8 cellular contexts compared by ENCODE assay signal in the genomic region with DNA sequence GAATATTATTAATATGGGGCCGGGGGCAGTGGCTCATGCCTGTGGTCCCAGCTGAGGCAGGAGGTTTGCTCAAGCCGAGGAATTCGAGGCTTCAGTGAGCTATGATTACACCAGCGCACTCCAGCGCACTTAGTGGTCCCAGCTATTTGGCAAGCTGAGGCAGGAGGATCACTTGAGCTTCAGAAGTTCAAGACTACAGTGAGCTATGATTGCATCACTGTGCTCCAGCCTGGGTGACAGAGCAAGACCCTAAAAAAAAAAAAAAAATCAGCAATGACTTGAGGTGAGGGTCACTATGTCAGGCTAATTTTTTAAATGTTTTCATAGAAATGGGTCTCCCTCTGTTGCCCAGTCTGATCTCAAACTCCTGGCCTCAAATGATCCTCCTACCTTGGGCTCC.
"Had no signal": no experiment of that assay in that cellular context is flagged by ENCODE, and none has a peak within 500 bp of the region (broad histone marks: within the 10 kb centered on the region; RNA-seq: fewer than 3 reads in every experiment).

No MANE protein-coding gene starts in this region.

- H3K4me3 ChIP-seq: GM12878 had no signal

- FAIRE-seq: G401.6, GM12878, GM12891, GM12892, GM18507, GM19239 had no signal

- ATAC-seq: GM12878 had no signal

- DNase-seq: GDM1, GF-D8 had no signal
